In the genomic region with DNA sequence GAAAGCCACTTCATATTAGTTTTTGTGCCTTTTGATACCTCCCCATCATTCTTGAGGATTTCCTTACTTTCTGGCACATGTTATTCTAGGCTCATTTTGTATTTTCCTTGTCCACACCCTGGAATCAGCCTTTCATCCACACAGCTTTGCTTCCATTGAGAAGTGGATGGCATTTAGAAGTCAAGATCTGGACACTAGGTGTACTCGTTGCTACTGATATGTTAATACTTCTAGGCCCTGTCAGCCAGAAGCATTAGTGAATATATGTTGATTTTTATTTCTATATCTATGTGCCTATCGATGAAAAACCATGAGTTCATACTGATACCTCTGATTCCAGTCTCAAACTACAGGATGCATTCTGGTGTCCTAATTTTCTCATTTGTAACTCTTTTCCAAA, we compare ENCODE assay signal across 20 cellular contexts.
DNase-seq lines count a peak whose midpoint lies in the region; ATAC-seq and TF ChIP-seq lines count a peak whose summit lies in the region.
"Had no signal": no experiment of that assay in that cellular context is flagged by ENCODE, and none has a peak within 500 bp of the region (broad histone marks: within the 10 kb centered on the region; RNA-seq: fewer than 3 reads in every experiment).

No MANE protein-coding gene starts in this region.

- RAD21 ChIA-PET in HCT116 (lab: Charles Lee; ENCODE audit: low non-redundant PET in 1 of 2, low total read pairs in 2 of 2, uncharacterized antibody in 2 of 2, unreplicated experiment in 2 of 2) = no interaction called here

- no TSS peak for BruUV-seq in HCT116 (replicated peaks; lab: Mats Ljungman, UMichigan)

- H3K4me3 ChIP-seq in HCT116 (replicated peaks in 1 of 2; ENCODE audit: low read depth in 1 of 2, low read length in 2 of 2) = no peak overlapping the region
- no peak overlapping the region for H3K4me3 ChIP-seq in fibroblast of villous mesenchyme (ENCODE audit: low read depth, low read length)
- H3K4me3 ChIP-seq in naive thymus-derived CD4-positive, alpha-beta T cell (ENCODE audit: low read length) = no peak overlapping the region
- no peak overlapping the region for H3K4me3 ChIP-seq in H7 (ENCODE audit: insufficient read depth, low read depth, low read length)
- H3K4me3 ChIP-seq: dorsolateral prefrontal cortex, heart right ventricle had no signal

- H3K9me2 ChIP-seq in HCT116 (ENCODE audit: insufficient read depth) = no peaks in the 10 kb centered on the region

- DNase-seq in COR-L47 (lab: John Stamatoyannopoulos, UW) = peak; percentile 19
- DNase-seq in HCT116 (ENCODE audit: low read depth, low spot score) = no peak
- DNase-seq in fibroblast of villous mesenchyme (ENCODE audit: low read depth) = peak; percentile 6
- no peak for DNase-seq in naive thymus-derived CD4-positive, alpha-beta T cell
- DNase-seq in H7 = no peak
- DNase-seq in HPDE6-E6E7 (ENCODE audit: extremely low spot score) = no peak
- DNase-seq: activated naive CD4-positive, alpha-beta T cell treated with anti-CD3 and anti-CD28 coated beads, Interleukin-2, amount 50 U/mL, for 16 hours; aorta; CD4-positive, alpha-beta memory T cell; DMS 273 treated with DMSO at 0.1 percent for 48 hours; dorsolateral prefrontal cortex; GF-D8; heart right ventricle; mesendoderm; NCI-H2081 treated with DMSO at 0.1 percent for 48 hours; NK-92 treated with Interleukin-12 subunit alpha and Interleukin-12 subunit beta, amount 100 ng/mL, for 24 hours; nucleus accumbens had no signal

- H3K27ac ChIP-seq in HCT116 (ENCODE audit: low read depth, low read length) = no peak overlapping the region
- H3K27ac ChIP-seq in VCaP = no peak overlapping the region
- H3K27ac ChIP-seq in naive thymus-derived CD4-positive, alpha-beta T cell (ENCODE audit: low read depth, low read length) = no peak overlapping the region
- H3K27ac ChIP-seq: dorsolateral prefrontal cortex, heart right ventricle had no signal

- no peak overlapping the region for H3K4me2 ChIP-seq in HCT116 (ENCODE audit: low read length)

- no peaks in the 10 kb centered on the region for H3K9me3 ChIP-seq in HCT116 (ENCODE audit: control insufficient read depth in 1 of 2, insufficient read depth in 1 of 2, low read depth in 1 of 2, low read length in 2 of 2)
- no peaks in the 10 kb centered on the region for H3K9me3 ChIP-seq in naive thymus-derived CD4-positive, alpha-beta T cell (ENCODE audit: control insufficient read depth in 2 of 3, low read length in 3 of 3)

- H4K20me1 ChIP-seq in HCT116 (ENCODE audit: insufficient read depth) = no peaks in the 10 kb centered on the region

- H3K4me1 ChIP-seq in HCT116 (ENCODE audit: control insufficient read depth in 1 of 2, insufficient read depth in 2 of 2, low read length in 2 of 2) = no peaks in the 10 kb centered on the region
- H3K4me1 ChIP-seq in naive thymus-derived CD4-positive, alpha-beta T cell (ENCODE audit: control insufficient read depth in 2 of 2, insufficient read depth in 2 of 2, low read length in 2 of 2) = no peaks in the 10 kb centered on the region

- no peaks in the 10 kb centered on the region for H3K27me3 Mint-ChIP-seq in naive thymus-derived CD4-positive, alpha-beta T cell
- H3K27me3 Mint-ChIP-seq: CD4-positive, alpha-beta memory T cell; type B pancreatic cell had no signal

- no peak overlapping the region for H2AFZ ChIP-seq in HCT116 (ENCODE audit: low read depth, low read length, poor library complexity, severe bottlenecking)

- no peaks in the 10 kb centered on the region for H3K79me2 ChIP-seq in HCT116 (ENCODE audit: insufficient read depth, low read length)

- no peak overlapping the region for H3K4me3 Mint-ChIP-seq in naive thymus-derived CD4-positive, alpha-beta T cell
- H3K4me3 Mint-ChIP-seq: CD4-positive, alpha-beta memory T cell; type B pancreatic cell had no signal

- no peaks in the 10 kb centered on the region for H3K4me1 Mint-ChIP-seq in naive thymus-derived CD4-positive, alpha-beta T cell
- H3K4me1 Mint-ChIP-seq: CD4-positive, alpha-beta memory T cell had no signal

- H3K27me3 ChIP-seq in HCT116 (ENCODE audit: insufficient read depth, low read length) = no peaks in the 10 kb centered on the region
- no peaks in the 10 kb centered on the region for H3K27me3 ChIP-seq in naive thymus-derived CD4-positive, alpha-beta T cell (ENCODE audit: control insufficient read depth in 2 of 2, insufficient read depth in 2 of 2, low read length in 2 of 2)
- H3K27me3 ChIP-seq in H7 (ENCODE audit: control insufficient read depth, insufficient read depth, low read length) = no peaks in the 10 kb centered on the region
- H3K27me3 ChIP-seq: dorsolateral prefrontal cortex, heart right ventricle had no signal

- no peaks in the 10 kb centered on the region for H3K36me3 ChIP-seq in HCT116 (ENCODE audit: control insufficient read depth in 1 of 2, insufficient read depth in 2 of 2, low read length in 2 of 2)
- no peaks in the 10 kb centered on the region for H3K36me3 ChIP-seq in naive thymus-derived CD4-positive, alpha-beta T cell (ENCODE audit: control insufficient read depth in 2 of 3, insufficient read depth in 3 of 3, low read length in 3 of 3)
- no peaks in the 10 kb centered on the region for H3K36me3 ChIP-seq in H7 (replicated peaks; ENCODE audit: control insufficient read depth, insufficient read depth, low read length)
- H3K36me3 ChIP-seq: heart right ventricle had no signal

- peak; percentile 35 for TF ChIP-seq RAD21 in HCT116 (IDR thresholded peaks at IDR 0.05; ENCODE audit: low read depth)

- TF ChIP-seq CTCF in HCT116 (IDR thresholded peaks at IDR 0.05 in 2 of 3, conservative IDR thresholded peaks at IDR 0.05 in 1 of 3; ENCODE audit: borderline replicate concordance in 1 of 3, insufficient read depth in 1 of 3, low read depth in 2 of 3, low read length in 2 of 3) (no peak), VCaP (conservative IDR thresholded peaks at IDR 0.05) (peak; percentile 42; the same call in 1 of the 2 replicates), fibroblast of villous mesenchyme (IDR thresholded peaks at IDR 0.05; ENCODE audit: insufficient read depth, low read depth, low read length) (peak; percentile 4)

- no peak for TF ChIP-seq POLR2A in HCT116 (IDR thresholded peaks at IDR 0.05; ENCODE audit: borderline replicate concordance, extremely low read depth, insufficient read depth, insufficient read length)

- peaks cover 0 to 13% (median 5%) of the 10 kb centered on the region in 11 donors for H3K9me3 Mint-ChIP-seq in naive thymus-derived CD4-positive, alpha-beta T cell

- intact Hi-C loops in HCT116 (cut with micrococcal nuclease) = no loop called here
- intact Hi-C loops in naive thymus-derived CD4-positive, alpha-beta T cell (cut with micrococcal nuclease) = no loop called here

- CTCF ChIA-PET in HCT116 (lab: Charles Lee) = no interaction called here
- CTCF ChIA-PET in naive thymus-derived CD4-positive, alpha-beta T cell (lab: Charles Lee) = no interaction called here

- ATAC-seq in HCT116 (no peak), HG03135 (IDR thresholded peaks at IDR 0.05; ENCODE audit: unreplicated experiment) (no peak)
- no peak for ATAC-seq in naive thymus-derived CD4-positive, alpha-beta T cell

- no peak overlapping the region for H3K27ac Mint-ChIP-seq in naive thymus-derived CD4-positive, alpha-beta T cell
- H3K27ac Mint-ChIP-seq: CD4-positive, alpha-beta memory T cell; type B pancreatic cell had no signal

- H3K36me3 Mint-ChIP-seq in naive thymus-derived CD4-positive, alpha-beta T cell = no peaks in the 10 kb centered on the region
- H3K36me3 Mint-ChIP-seq: CD4-positive, alpha-beta memory T cell had no signal

- no peak overlapping the region for H3K9ac ChIP-seq in HCT116 (ENCODE audit: low read length)

- POLR2A ChIA-PET in HCT116 (lab: Charles Lee) = interaction anchor here (0.6 kb wide), 1 partner anchor 53 kb away, joined by 4 read pairs; no protein-coding TSS in a partner anchor
- POLR2A ChIA-PET in naive thymus-derived CD4-positive, alpha-beta T cell (lab: Charles Lee) = no interaction called here

TF ChIP-seq in HCT116, 20 proteins besides CTCF, POLR2A, EP300 and RAD21:
- no peak for TF ChIP-seq CEBPB (IDR thresholded peaks at IDR 0.05; ENCODE audit: low read depth)
- no peak for TF ChIP-seq FOSL1 (IDR thresholded peaks at IDR 0.05; ENCODE audit: low read depth)
- TF ChIP-seq EGR1 (IDR thresholded peaks at IDR 0.05; ENCODE audit: low read depth) = no peak
- TF ChIP-seq, protein P1, sequence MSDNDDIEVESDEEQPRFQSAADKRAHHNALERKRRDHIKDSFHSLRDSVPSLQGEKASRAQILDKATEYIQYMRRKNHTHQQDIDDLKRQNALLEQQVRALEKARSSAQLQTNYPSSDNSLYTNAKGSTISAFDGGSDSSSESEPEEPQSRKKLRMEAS (IDR thresholded peaks at IDR 0.05) = no peak
- TF ChIP-seq ZNF274 (IDR thresholded peaks at IDR 0.05; ENCODE audit: low read depth, low read length) = no peak
- no peak for TF ChIP-seq REST (IDR thresholded peaks at IDR 0.05; ENCODE audit: low read depth)
- no peak for TF ChIP-seq CBX3 (IDR thresholded peaks at IDR 0.05; ENCODE audit: low read depth)
- TF ChIP-seq EZH2phosphoT487 (IDR thresholded peaks at IDR 0.05; ENCODE audit: borderline replicate concordance) = no peak
- no peak for TF ChIP-seq JUND (IDR thresholded peaks at IDR 0.05)
TF ChIP-seq in HCT116: peak in this region for 0.

Comparison
In these comparisons a context has a peak if more than half of its experiments do, and no peak if none do; other contexts are left out.
1. DNase-seq: peak in COR-L47 (single experiment) and fibroblast of villous mesenchyme (single experiment); none in HCT116 (single experiment), naive thymus-derived CD4-positive, alpha-beta T cell (0 of 9), H7 (single experiment) and HPDE6-E6E7 (single experiment).
2. CTCF ChIP-seq: peak in VCaP (single experiment) and fibroblast of villous mesenchyme (single experiment); none in HCT116 (0 of 3).